ENCODE assay signal across 11 cellular contexts in the genomic region with DNA sequence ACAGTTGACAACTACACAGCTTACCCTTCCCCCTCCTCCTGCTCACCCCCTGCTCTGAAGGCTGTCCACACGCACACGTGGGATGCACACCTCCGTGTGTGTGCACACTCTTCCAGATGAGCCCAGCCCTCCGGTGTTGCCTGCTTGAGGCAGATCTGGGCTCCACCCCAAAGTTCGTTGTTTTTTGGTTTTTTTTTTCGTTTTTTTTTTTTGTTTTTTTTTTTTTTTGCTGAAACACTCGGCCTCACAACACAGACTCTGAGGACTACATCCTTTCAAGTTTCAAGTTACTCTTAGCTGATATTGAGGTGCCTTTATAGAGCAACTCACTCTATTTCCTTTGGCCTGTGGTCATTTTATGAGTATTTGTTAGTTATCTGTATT.
DNase-seq lines count a peak whose midpoint lies in the region; ATAC-seq and TF ChIP-seq lines count a peak whose summit lies in the region.
"Had no signal": no experiment of that assay in that cellular context is flagged by ENCODE, and none has a peak within 500 bp of the region (broad histone marks: within the 10 kb centered on the region; RNA-seq: fewer than 3 reads in every experiment).

No MANE protein-coding gene starts in this region.

- H3K9me3 ChIP-seq in left lung = no peaks in the 10 kb centered on the region
- H3K9me3 ChIP-seq in transverse colon = no peaks in the 10 kb centered on the region

- H3K27me3 ChIP-seq in left lung = no peaks in the 10 kb centered on the region
- no peaks in the 10 kb centered on the region for H3K27me3 ChIP-seq in transverse colon

- H3K4me1 ChIP-seq in left lung (peaks cover 11% of the 10 kb centered on the region in 2 donors), transverse colon (peaks cover 7 to 54% (median 35%) of the 10 kb centered on the region in 4 donors)

- no peak overlapping the region for H3K4me3 Mint-ChIP-seq in natural killer cell
- H3K4me3 Mint-ChIP-seq in natural killer cell treated with Interleukin-12 subunit alpha and Interleukin-12 subunit beta and Interleukin-15 and Interleukin-18, amount 100 ng/mL, for 72 hours = no peak overlapping the region
- peak overlapping the region; percentile 23 for H3K4me3 Mint-ChIP-seq in activated naive CD8-positive, alpha-beta T cell treated with anti-CD3 and anti-CD28 coated beads for 36 hours

- H3K4me1 Mint-ChIP-seq in natural killer cell = peaks cover 12 to 13% of the 10 kb centered on the region in 2 donors
- H3K4me1 Mint-ChIP-seq in natural killer cell treated with Interleukin-12 subunit alpha and Interleukin-12 subunit beta and Interleukin-15 and Interleukin-18, amount 100 ng/mL, for 72 hours (ENCODE audit: low read depth in 2 of 2) = peaks cover 14% of the 10 kb centered on the region in 2 donors
- peaks cover 35% of the 10 kb centered on the region for H3K4me1 Mint-ChIP-seq in activated naive CD8-positive, alpha-beta T cell treated with anti-CD3 and anti-CD28 coated beads for 36 hours

- WGBS in transverse colon (ENCODE audit: low coverage in 1 of 2), 2 donors = 33 to 47% methylated on average over 4 to 7 of the region's 7 CpGs

- no peaks in the 10 kb centered on the region for H3K9me3 Mint-ChIP-seq in natural killer cell
- no peaks in the 10 kb centered on the region for H3K9me3 Mint-ChIP-seq in natural killer cell treated with Interleukin-12 subunit alpha and Interleukin-12 subunit beta and Interleukin-15 and Interleukin-18, amount 100 ng/mL, for 72 hours
- H3K9me3 Mint-ChIP-seq in activated naive CD8-positive, alpha-beta T cell treated with anti-CD3 and anti-CD28 coated beads for 36 hours = no peaks in the 10 kb centered on the region
- H3K9me3 Mint-ChIP-seq: T-helper 1 cell treated with Interleukin-12 subunit alpha and Interleukin-12 subunit beta and Interleukin-4 antibody, amounts not matched to agents 30 μg/mL and 1 μg/mL, for 36 hours had no signal

- H3K4me3 ChIP-seq in left lung (no peak overlapping the region), transverse colon (no peak overlapping the region)

- no peak overlapping the region for H3K27ac ChIP-seq in left lung
- peak overlapping the region; percentile 47 to 75 (median 64) for H3K27ac ChIP-seq in transverse colon

- H3K36me3 Mint-ChIP-seq in natural killer cell = peaks cover 13% of the 10 kb centered on the region
- no peaks in the 10 kb centered on the region for H3K36me3 Mint-ChIP-seq in natural killer cell treated with Interleukin-12 subunit alpha and Interleukin-12 subunit beta and Interleukin-15 and Interleukin-18, amount 100 ng/mL, for 72 hours
- H3K36me3 Mint-ChIP-seq in activated naive CD8-positive, alpha-beta T cell treated with anti-CD3 and anti-CD28 coated beads for 36 hours = peaks cover 37% of the 10 kb centered on the region

- TF ChIP-seq POLR2A in transverse colon (IDR thresholded peaks at IDR 0.05) = no peak

- DNase-seq in natural killer cell (no peak), left lung (no peak), transverse colon (no peak), 8988T (no peak), UCSD-AML1 (lab: John Stamatoyannopoulos, UW; ENCODE audit: unreplicated experiment) (no peak), NCI-H2196 treated with DMSO at 0.1 percent for 48 hours (lab: John Stamatoyannopoulos, UW; ENCODE audit: unreplicated experiment) (no peak)
- no peak for DNase-seq in natural killer cell treated with Interleukin-12 subunit alpha and Interleukin-12 subunit beta and Interleukin-15 and Interleukin-18, amount 100 ng/mL, for 72 hours (ENCODE audit: low spot score)
- DNase-seq in activated naive CD8-positive, alpha-beta T cell treated with anti-CD3 and anti-CD28 coated beads for 36 hours = no peak
- DNase-seq: activated gamma-delta T cell, HCEC 1CT had no signal

- intact Hi-C loops in natural killer cell (cut with micrococcal nuclease) (no loop called here), left lung (cut with DNase I) (no loop called here), transverse colon (cut with DNase I; ENCODE audit: low total_unique reads) (no loop called here)

- H3K27ac Mint-ChIP-seq in natural killer cell = peak overlapping the region; percentile 60 to 73
- H3K27ac Mint-ChIP-seq in natural killer cell treated with Interleukin-12 subunit alpha and Interleukin-12 subunit beta and Interleukin-15 and Interleukin-18, amount 100 ng/mL, for 72 hours = peak overlapping the region in 1 of 2 donors; percentile 72
- H3K27ac Mint-ChIP-seq in activated naive CD8-positive, alpha-beta T cell treated with anti-CD3 and anti-CD28 coated beads for 36 hours = peak overlapping the region; percentile 75
- H3K27ac Mint-ChIP-seq: T-helper 1 cell treated with Interleukin-12 subunit alpha and Interleukin-12 subunit beta and Interleukin-4 antibody, amounts not matched to agents 30 μg/mL and 1 μg/mL, for 36 hours had no signal

- no peak for TF ChIP-seq EP300 in transverse colon (IDR thresholded peaks at IDR 0.05; ENCODE audit: low read depth)

- ATAC-seq in natural killer cell (peak in 2 of 3 donors; percentile 44 to 52), left lung (peak; percentile 43)
- no peak for ATAC-seq in natural killer cell treated with Interleukin-12 subunit alpha and Interleukin-12 subunit beta and Interleukin-15 and Interleukin-18, amount 100 ng/mL, for 72 hours

- H3K27me3 Mint-ChIP-seq in natural killer cell (ENCODE audit: low read depth in 2 of 2) = no peaks in the 10 kb centered on the region
- H3K27me3 Mint-ChIP-seq in natural killer cell treated with Interleukin-12 subunit alpha and Interleukin-12 subunit beta and Interleukin-15 and Interleukin-18, amount 100 ng/mL, for 72 hours = no peaks in the 10 kb centered on the region
- no peaks in the 10 kb centered on the region for H3K27me3 Mint-ChIP-seq in activated naive CD8-positive, alpha-beta T cell treated with anti-CD3 and anti-CD28 coated beads for 36 hours

- peaks cover 0 to 26% of the 10 kb centered on the region in 2 donors for H3K36me3 ChIP-seq in left lung
- peaks cover 0 to 11% (median 0%) of the 10 kb centered on the region in 4 donors for H3K36me3 ChIP-seq in transverse colon

- in situ Hi-C loops in transverse colon (cut with MboI; ENCODE audit: low pct_ligation_motif_present in 1 of 4, low pct_unique_long_range_greater_than_20kb in 1 of 4, low sequenced_read_pairs in 3 of 4) = no loop called here

- TF ChIP-seq CTCF in natural killer cell (IDR thresholded peaks at IDR 0.05) = no peak
- no peak for TF ChIP-seq CTCF in left lung (IDR thresholded peaks at IDR 0.05)
- TF ChIP-seq CTCF in transverse colon (IDR thresholded peaks at IDR 0.05) = no peak

Comparison
In these comparisons a context has a peak if more than half of its experiments do, and no peak if none do; other contexts are left out.
1. ATAC-seq: peak in natural killer cell (2 of 3) and left lung (single experiment); none in natural killer cell treated with Interleukin-12 subunit alpha and Interleukin-12 subunit beta and Interleukin-15 and Interleukin-18, amount 100 ng/mL, for 72 hours (0 of 2).
2. H3K27ac ChIP-seq: peak in transverse colon (4 of 4); none in left lung (0 of 2).